1 cellular context compared by ENCODE assay signal in the genomic region with DNA sequence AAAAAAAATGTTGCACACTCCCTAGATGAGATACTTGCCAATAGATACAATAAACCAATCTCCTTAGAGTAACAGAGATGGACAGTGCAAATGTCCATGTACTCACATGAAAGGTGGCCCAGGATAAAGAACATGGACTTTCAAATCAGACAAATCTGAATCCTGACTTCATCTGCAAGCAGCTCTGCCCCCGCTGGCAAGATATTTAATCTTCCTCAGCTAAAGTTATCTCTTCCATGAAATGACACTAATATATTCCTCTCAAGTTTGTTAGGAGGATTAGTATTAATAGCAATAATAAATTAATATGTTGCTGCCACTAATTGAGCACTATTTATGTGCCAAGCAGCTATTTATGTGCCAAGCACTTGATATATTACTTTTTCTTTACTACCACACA.
TF ChIP-seq lines count a peak whose summit lies in the region.

No MANE protein-coding gene starts in this region.

TF ChIP-seq in H1, 55 proteins besides CTCF, POLR2A, EP300 and RAD21 (continued from another document):
- no peak for TF ChIP-seq SIN3A (conservative IDR thresholded peaks at IDR 0.05 in 1 of 2, IDR thresholded peaks at IDR 0.05 in 1 of 2; ENCODE audit: low read depth in 1 of 2, low read length in 2 of 2)
- no peak for TF ChIP-seq MAFK (IDR thresholded peaks at IDR 0.05; ENCODE audit: low read depth, low read length)
- TF ChIP-seq RXRA (IDR thresholded peaks at IDR 0.05; ENCODE audit: insufficient read depth, low read depth, low read length): no peak
